Comparison of ENCODE assay signal across 6 cellular contexts in the genomic region with DNA sequence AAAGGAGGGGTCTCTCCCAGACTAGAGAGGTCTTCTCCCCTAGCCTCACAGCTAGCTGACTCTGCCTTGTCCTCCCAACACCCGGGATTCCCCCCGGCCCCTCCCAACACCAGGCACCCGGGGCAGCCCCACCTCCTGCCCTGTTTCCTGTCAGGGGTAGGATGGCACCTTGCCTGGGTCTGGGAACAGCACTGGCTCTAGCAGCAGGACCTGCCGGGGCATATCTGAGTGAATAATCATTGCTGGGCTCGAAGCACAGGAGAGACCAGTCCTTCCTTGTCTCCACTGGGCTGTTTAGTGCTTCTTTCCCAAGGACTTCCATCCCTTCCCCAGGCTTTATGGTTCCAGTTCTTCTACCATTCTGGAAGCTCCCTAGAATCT. TPM values are rescaled to one million over a fixed set of nuclear protein-coding genes. Genes with fewer than 3 reads are reported as not detected.
DNase-seq lines count a peak whose midpoint lies in the region; ATAC-seq and TF ChIP-seq lines count a peak whose summit lies in the region.

No MANE protein-coding gene starts in this region.

- peaks cover 22% of the 10 kb centered on the region for H3K79me2 ChIP-seq in trophoblast cell (ENCODE audit: control insufficient read depth, insufficient read depth, low read length, poor library complexity)

- TF ChIP-seq CTCF in esophagus squamous epithelium (IDR thresholded peaks at IDR 0.05), result no peak

- H4K91ac ChIP-seq in trophoblast cell (ENCODE audit: low read depth, low read length), result peak overlapping the region; percentile 89

- H3K4me1 Mint-ChIP-seq in stimulated activated effector memory CD8-positive, alpha-beta T cell treated with anti-CD3 and anti-CD28 coated beads, Interleukin-12 subunit alpha, Interleukin-12 subunit beta, amount 100 ng/mL, for 72 hours, result peaks cover 34% of the 10 kb centered on the region

- H3K79me1 ChIP-seq in trophoblast cell (ENCODE audit: low read length), result peaks cover 49% of the 10 kb centered on the region

- peak overlapping the region; percentile 74 for H2BK120ac ChIP-seq in trophoblast cell (ENCODE audit: insufficient read depth, low read length, poor library complexity)

- H2BK5ac ChIP-seq in trophoblast cell (ENCODE audit: low read depth, low read length, poor library complexity), result peak overlapping the region; percentile 87

- H3K36me3 ChIP-seq in esophagus squamous epithelium, result peaks cover 0 to 22% (median 0%) of the 10 kb centered on the region in 3 donors
- H3K36me3 ChIP-seq in trophoblast cell (ENCODE audit: control insufficient read depth in 1 of 2, insufficient read depth in 2 of 2, low read length in 2 of 2), result peaks cover 6 to 20% of the 10 kb centered on the region in 2 experiments

- no peak overlapping the region for H2BK12ac ChIP-seq in trophoblast cell (ENCODE audit: low read length)

- peak overlapping the region; percentile 54 for H3K18ac ChIP-seq in trophoblast cell (ENCODE audit: low read length)

- no peak overlapping the region for H3K4me3 Mint-ChIP-seq in stimulated activated effector memory CD8-positive, alpha-beta T cell treated with anti-CD3 and anti-CD28 coated beads, Interleukin-12 subunit alpha, Interleukin-12 subunit beta, amount 100 ng/mL, for 72 hours

- peak overlapping the region; percentile 51 to 65 (median 56) for H3K4me3 ChIP-seq in esophagus squamous epithelium
- H3K4me3 ChIP-seq in trophoblast cell (ENCODE audit: low read depth, low read length), result no peak overlapping the region

- peak; percentile 72 for DNase-seq in HT1080 (ENCODE audit: low read depth)
- DNase-seq in esophagus squamous epithelium (lab: John Stamatoyannopoulos, UW), result no peak
- DNase-seq in trophoblast cell, result no peak
- no peak for DNase-seq in stimulated activated effector memory CD8-positive, alpha-beta T cell treated with anti-CD3 and anti-CD28 coated beads, Interleukin-12 subunit alpha, Interleukin-12 subunit beta, amount 100 ng/mL, for 72 hours (ENCODE audit: low spot score in 2 of 2)
- no peak for DNase-seq in stimulated activated CD4-positive, alpha-beta T cell treated with anti-CD3 and anti-CD28 coated beads, Interleukin-15, amount 100 ng/mL, for 24 hours

- peak in 2 of 4 donors; percentile 50 to 52 for TF ChIP-seq POLR2A in esophagus squamous epithelium (IDR thresholded peaks at IDR 0.05)

- no peak overlapping the region for H3K27ac Mint-ChIP-seq in stimulated activated effector memory CD8-positive, alpha-beta T cell treated with anti-CD3 and anti-CD28 coated beads, Interleukin-12 subunit alpha, Interleukin-12 subunit beta, amount 100 ng/mL, for 72 hours

- intact Hi-C loops in esophagus squamous epithelium (cut with DNase I), result no loop called here

- H2AK5ac ChIP-seq in trophoblast cell (ENCODE audit: low read length), result no peak overlapping the region

- peaks cover 24% of the 10 kb centered on the region for H3K36me3 Mint-ChIP-seq in stimulated activated effector memory CD8-positive, alpha-beta T cell treated with anti-CD3 and anti-CD28 coated beads, Interleukin-12 subunit alpha, Interleukin-12 subunit beta, amount 100 ng/mL, for 72 hours

- H3K14ac ChIP-seq in trophoblast cell (ENCODE audit: low read length), result peak overlapping the region; percentile 58

- H3K27ac ChIP-seq in esophagus squamous epithelium (peak overlapping the region; percentile 83 to 93 (median 84)), trophoblast cell (ENCODE audit: low read depth, low read length) (peak overlapping the region; percentile 94)

- H3K23ac ChIP-seq in trophoblast cell (ENCODE audit: low read length), result no peak overlapping the region

- ATAC-seq in HG03095 (IDR thresholded peaks at IDR 0.05; ENCODE audit: unreplicated experiment), result no peak
- no peak for ATAC-seq in stimulated activated effector memory CD8-positive, alpha-beta T cell treated with anti-CD3 and anti-CD28 coated beads, Interleukin-12 subunit alpha, Interleukin-12 subunit beta, amount 100 ng/mL, for 72 hours

- H4K8ac ChIP-seq in trophoblast cell (ENCODE audit: low read depth, low read length), result peak overlapping the region; percentile 52

- H3K4ac ChIP-seq in trophoblast cell (ENCODE audit: low read depth, low read length), result peak overlapping the region; percentile 4

- H3K4me1 ChIP-seq in esophagus squamous epithelium (peaks cover 29 to 100% (median 40%) of the 10 kb centered on the region in 3 donors), trophoblast cell (ENCODE audit: control insufficient read depth in 1 of 2, insufficient read depth in 2 of 2, low read length in 2 of 2) (peaks cover 40 to 53% of the 10 kb centered on the region in 2 experiments)

- H3K4me2 ChIP-seq in trophoblast cell (ENCODE audit: low read length), result peak overlapping the region; percentile 47

- H2AFZ ChIP-seq in trophoblast cell (ENCODE audit: insufficient read depth, low read length, poor library complexity), result no peak overlapping the region

- no peak overlapping the region for H3K9ac ChIP-seq in trophoblast cell (ENCODE audit: low read length)

- H3K27me3 ChIP-seq in esophagus squamous epithelium (no peaks in the 10 kb centered on the region), trophoblast cell (ENCODE audit: insufficient read depth, low read length) (no peaks in the 10 kb centered on the region)

- H3K9me3 ChIP-seq in esophagus squamous epithelium (no peaks in the 10 kb centered on the region), trophoblast cell (ENCODE audit: insufficient read depth, low read depth, low read length) (no peaks in the 10 kb centered on the region)

- H4K12ac ChIP-seq in trophoblast cell (ENCODE audit: low read depth, low read length), result no peak overlapping the region

- WGBS in esophagus squamous epithelium, 2 donors, result 14 to 20% methylated on average over 5 of the region's 5 CpGs
- no CpG with 5 or more reads among the region's 5 CpGs for WGBS in trophoblast cell (ENCODE audit: extremely low coverage, insufficient coverage, insufficient read length)

- H3K9me3 Mint-ChIP-seq in stimulated activated effector memory CD8-positive, alpha-beta T cell treated with anti-CD3 and anti-CD28 coated beads, Interleukin-12 subunit alpha, Interleukin-12 subunit beta, amount 100 ng/mL, for 72 hours, result no peaks in the 10 kb centered on the region

RNA-seq across cellular contexts. Expression of a gene that starts 25.7 kb away (rescaled TPM):
- total RNA-seq in HT1080 (2014; rRNA removed; shearing (Covaris generic)), result 27.1 and 28.7 TPM in 2 replicates
- polyA plus RNA-seq in HT1080 (2015; cell fraction: cytosol; rRNA removed), result 27.5 and 29.2 TPM in 2 replicates
- 144 and 146 TPM in 2 replicates for polyA plus RNA-seq in HT1080 (2015; cell fraction: nucleus; rRNA removed)
- total RNA-seq in esophagus squamous epithelium, result 100 to 1,000 TPM in 3 of 4 donors, 10 to 100 TPM in 1; 50.1 to 156 (median 117) TPM
- 54.5 and 55.2 TPM in 2 replicates for polyA plus RNA-seq in trophoblast cell (2013)

RNA-seq across cellular contexts. Expression of a gene that starts 40.5 kb away (rescaled TPM):
- total RNA-seq in HT1080 (2014; rRNA removed; shearing (Covaris generic)), result 0.07 and 0.48 TPM in 2 replicates
- 0.03 TPM in 2 replicates for polyA plus RNA-seq in HT1080 (2015; cell fraction: cytosol; rRNA removed)
- 0.54 and 0.85 TPM in 2 replicates for polyA plus RNA-seq in HT1080 (2015; cell fraction: nucleus; rRNA removed)
- total RNA-seq in esophagus squamous epithelium, result 1 to 10 TPM in 1 of 4 donors, under 1 TPM in 3; 0.27 to 2.7 (median 0.92) TPM
- 0.47 and 0.49 TPM in 2 replicates for polyA plus RNA-seq in trophoblast cell (2013)

RNA-seq across cellular contexts. Expression of a gene that starts 44.0 kb away (rescaled TPM):
- total RNA-seq in HT1080 (2014; rRNA removed; shearing (Covaris generic)), result not detected in 2 replicates
- 0.06 TPM in 1 of 2 replicates, not detected in the other for polyA plus RNA-seq in HT1080 (2015; cell fraction: cytosol; rRNA removed)
- polyA plus RNA-seq in HT1080 (2015; cell fraction: nucleus; rRNA removed), result 0.61 and 0.85 TPM in 2 replicates
- under 1 TPM in 1 of 4 donors, not detected in 3; 0.57 TPM for total RNA-seq in esophagus squamous epithelium
- polyA plus RNA-seq in trophoblast cell (2013), result 0.22 and 0.34 TPM in 2 replicates

RNA-seq across cellular contexts. Expression of a gene that starts 51.9 kb away (rescaled TPM):
- total RNA-seq in HT1080 (2014; rRNA removed; shearing (Covaris generic)), result 12.8 and 13.1 TPM in 2 replicates
- polyA plus RNA-seq in HT1080 (2015; cell fraction: cytosol; rRNA removed), result 7.9 and 8.3 TPM in 2 replicates
- 30.4 and 44.3 TPM in 2 replicates for polyA plus RNA-seq in HT1080 (2015; cell fraction: nucleus; rRNA removed)
- 100 to 1,000 TPM in 1 of 4 donors, 10 to 100 TPM in 3; 38.7 to 114 (median 86.7) TPM for total RNA-seq in esophagus squamous epithelium
- 40.7 and 43.6 TPM in 2 replicates for polyA plus RNA-seq in trophoblast cell (2013)
